In the genomic region with DNA sequence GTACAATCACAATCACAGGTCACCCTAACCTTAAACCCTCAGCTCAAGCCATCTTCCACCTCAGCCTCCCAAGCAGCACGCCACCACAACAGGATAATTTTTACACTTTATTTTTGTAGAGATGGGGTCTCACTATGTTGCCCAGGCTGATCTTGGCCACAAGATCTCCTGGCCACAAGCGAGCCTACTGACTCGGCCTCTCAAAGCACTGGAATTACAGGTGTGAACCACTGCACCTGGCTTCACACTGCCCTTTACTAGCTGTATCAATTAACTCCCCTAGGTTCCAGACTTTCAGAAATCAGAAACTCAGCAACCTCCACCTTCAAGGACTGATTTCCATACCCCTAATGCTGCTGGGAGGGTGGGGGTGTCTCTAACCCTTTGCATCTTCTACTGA, we compare ENCODE assay signal across 29 cellular contexts. TPM values are rescaled to one million over a fixed set of nuclear protein-coding genes. Genes with fewer than 3 reads are reported as not detected.
DNase-seq lines count a peak whose midpoint lies in the region; ATAC-seq, FAIRE-seq and TF ChIP-seq lines count a peak whose summit lies in the region.
"Had no signal": no experiment of that assay in that cellular context is flagged by ENCODE, and none has a peak within 500 bp of the region (broad histone marks: within the 10 kb centered on the region; RNA-seq: fewer than 3 reads in every experiment).

No MANE protein-coding gene starts in this region.

- TF ChIP-seq POLR2A in HepG2 (IDR thresholded peaks at IDR 0.05; ENCODE audit: insufficient read depth in 1 of 2, low read depth in 2 of 2, low read length in 2 of 2) (no peak), right lobe of liver (IDR thresholded peaks at IDR 0.05) (no peak)

- DNase-seq in HepG2 (ENCODE audit: low spot score) (no peak), right lobe of liver (no peak), endodermal cell (no peak), iPS-NIHi7 (ENCODE audit: extremely low spot score) (no peak)
- no peak for DNase-seq in activated CD4-positive, alpha-beta T cell treated with anti-CD3 and anti-CD28 coated beads for 48 hours
- DNase-seq: 8988T; ACHN; BE2C; C1 segment of cervical spinal cord; CD4-positive, alpha-beta memory T cell; CD4-positive, CD25-positive, alpha-beta regulatory T cell; CD8-positive, alpha-beta memory T cell; DMS 273 treated with DMSO at 0.1 percent for 48 hours; DMS153; DMS53; DMS79; DND-41; EL; GDM1 had no signal

- H2AFZ ChIP-seq in HepG2 (ENCODE audit: low read length), result no peak overlapping the region

- TF ChIP-seq RAD21 in HepG2 (CRISPR knock-in tag; IDR thresholded peaks at IDR 0.05), result no peak

- 100% methylated on average over 3 of the region's 3 CpGs for WGBS in HepG2 (ENCODE audit: low lambda C conversion rate)
- 100% methylated on average over 1 of the region's 3 CpGs for WGBS in right lobe of liver (ENCODE audit: insufficient coverage, low coverage, low lambda C conversion rate, missing lambda C conversion rate)
- 92 to 100% methylated on average over 2 to 3 of the region's 3 CpGs for WGBS in endodermal cell (ENCODE audit: insufficient coverage in 1 of 2, insufficient read length in 1 of 2), 2 experiments

- H3K4me3 ChIP-seq in HepG2 (replicated peaks in 1 of 3; ENCODE audit: insufficient read depth in 1 of 3, low read depth in 2 of 3, low read length in 3 of 3) (no peak overlapping the region), right lobe of liver (no peak overlapping the region), endodermal cell (ENCODE audit: low read length) (no peak overlapping the region)
- H3K4me3 ChIP-seq: BLaER1, GM12878 had no signal

- no peak overlapping the region for H3K4me2 ChIP-seq in HepG2 (ENCODE audit: low read depth, low read length)
- H3K4me2 ChIP-seq: BLaER1 had no signal

- no peak overlapping the region for H3K4me3 Mint-ChIP-seq in endodermal cell
- H3K4me3 Mint-ChIP-seq: CD14-positive monocyte; CD4-positive, alpha-beta memory T cell; CD4-positive, CD25-positive, alpha-beta regulatory T cell; CD8-positive, alpha-beta memory T cell had no signal

- H3K27me3 ChIP-seq in HepG2 (ENCODE audit: control insufficient read depth in 1 of 2, insufficient read depth in 2 of 2, low read length in 2 of 2) (no peaks in the 10 kb centered on the region; a peak in 1 of 5 replicates), right lobe of liver (no peaks in the 10 kb centered on the region), endodermal cell (ENCODE audit: control insufficient read depth, insufficient read depth, low read length, poor library complexity, severe bottlenecking) (no peaks in the 10 kb centered on the region)
- H3K27me3 ChIP-seq: BE2C, BLaER1 had no signal

- BruUV-seq in HepG2 (replicated peaks; lab: Mats Ljungman, UMichigan), result no TSS peak

- TF ChIP-seq EP300 in HepG2 (IDR thresholded peaks at IDR 0.05; ENCODE audit: low read depth in 2 of 2, low read length in 2 of 2) (no peak), HepG2 (CRISPR knock-in tag; IDR thresholded peaks at IDR 0.05; ENCODE audit: borderline replicate concordance) (no peak)

- no peaks in the 10 kb centered on the region for H3K27me3 Mint-ChIP-seq in endodermal cell (ENCODE audit: insufficient read depth)
- H3K27me3 Mint-ChIP-seq: CD4-positive, alpha-beta memory T cell; CD4-positive, CD25-positive, alpha-beta regulatory T cell; CD8-positive, alpha-beta memory T cell had no signal

- peaks cover 62% of the 10 kb centered on the region for H3K36me3 Mint-ChIP-seq in endodermal cell (ENCODE audit: low read depth)

- H3K79me2 ChIP-seq in HepG2 (ENCODE audit: insufficient read depth, low read length), result no peaks in the 10 kb centered on the region

- no peaks in the 10 kb centered on the region for H4K20me1 ChIP-seq in HepG2 (ENCODE audit: insufficient read depth, low read length)

- TF ChIP-seq CTCF in HepG2 (CRISPR knock-in tag; IDR thresholded peaks at IDR 0.05) (no peak), right lobe of liver (IDR thresholded peaks at IDR 0.05) (no peak), endodermal cell (conservative IDR thresholded peaks at IDR 0.05) (no peak)

- H3K9me3 ChIP-seq in HepG2 (ENCODE audit: low read length), result no peaks in the 10 kb centered on the region
- H3K9me3 ChIP-seq in right lobe of liver, result no peaks in the 10 kb centered on the region
- H3K9me3 ChIP-seq in endodermal cell (ENCODE audit: control insufficient read depth, low read length), result no peaks in the 10 kb centered on the region
- H3K9me3 ChIP-seq: BE2C, BLaER1 had no signal

- in situ Hi-C loops in HepG2 (cut with HindIII; ENCODE audit: extremely low pct_ligation_motif_present, low pct_unique_long_range_greater_than_20kb), result no loop called here

- CTCF ChIA-PET in HepG2 (lab: Yijun Ruan, JAX; ENCODE audit: low intra/inter-chr PET ratio, low total read pairs), result no interaction called here

- no peak for FAIRE-seq in HepG2 (lab: Jason Lieb, UNC)
- FAIRE-seq: A204.1, GM12878, GM12892, GM18507 had no signal

- H3K27ac Mint-ChIP-seq in endodermal cell, result peak overlapping the region; percentile 11
- H3K27ac Mint-ChIP-seq: CD4-positive, CD25-positive, alpha-beta regulatory T cell; CD8-positive, alpha-beta memory T cell had no signal

- no peak overlapping the region for H3K27ac ChIP-seq in HepG2 (ENCODE audit: extremely low read length, insufficient read depth, low read length)
- H3K27ac ChIP-seq in right lobe of liver, result no peak overlapping the region
- H3K27ac ChIP-seq in endodermal cell (ENCODE audit: low read depth, low read length), result no peak overlapping the region
- H3K27ac ChIP-seq: BLaER1 had no signal

- H3K9me3 Mint-ChIP-seq in endodermal cell, result no peaks in the 10 kb centered on the region
- H3K9me3 Mint-ChIP-seq: CD14-positive monocyte; CD4-positive, alpha-beta memory T cell; CD4-positive, CD25-positive, alpha-beta regulatory T cell; CD8-positive, alpha-beta memory T cell had no signal

- H3K9ac ChIP-seq in HepG2 (ENCODE audit: insufficient read depth, low read depth, low read length) (no peak overlapping the region), endodermal cell (ENCODE audit: extremely low read depth, low read length, poor library complexity, severe bottlenecking) (no peak overlapping the region)
- H3K9ac ChIP-seq: BLaER1 had no signal

- intact Hi-C loops in HepG2 (cut with micrococcal nuclease; ENCODE audit: unreplicated experiment), result no loop called here
- intact Hi-C loops in right lobe of liver (cut with DNase I), result no loop called here

- peaks cover 5% of the 10 kb centered on the region for H3K4me1 Mint-ChIP-seq in endodermal cell
- H3K4me1 Mint-ChIP-seq: CD14-positive monocyte; CD4-positive, alpha-beta memory T cell had no signal

- H3K36me3 ChIP-seq in HepG2 (replicated peaks in 1 of 2; ENCODE audit: control insufficient read depth in 1 of 2, insufficient read depth in 2 of 2, low read length in 2 of 2) (peaks cover 18 to 56% of the 10 kb centered on the region in 2 experiments; a peak in 4 of 5 replicates), right lobe of liver (peaks cover 0 to 70% (median 10%) of the 10 kb centered on the region in 4 donors), endodermal cell (ENCODE audit: control insufficient read depth, insufficient read depth, low read length) (peaks cover 80% of the 10 kb centered on the region)

- ATAC-seq in HepG2 (no peak), right lobe of liver (no peak)
- ATAC-seq: GM12878 had no signal

- POLR2A ChIA-PET in HepG2 (lab: Yijun Ruan, JAX), result no interaction called here

- H3K4me1 ChIP-seq in HepG2 (ENCODE audit: insufficient read depth, low read length) (no peaks in the 10 kb centered on the region), right lobe of liver (no peaks in the 10 kb centered on the region), endodermal cell (ENCODE audit: control insufficient read depth, insufficient read depth, low read length) (no peaks in the 10 kb centered on the region)
- H3K4me1 ChIP-seq: BE2C, BLaER1 had no signal

RNA-seq across cellular contexts. Expression of a gene that starts 37.0 kb away (rescaled TPM):
- 45.6 and 78.5 TPM in 2 replicates for total RNA-seq in HepG2 (2016; rRNA removed; fragmentation: Illumina TruSeq; extraction: Trizol)
- total RNA-seq in HepG2 (2016; cell fraction: cytosol; rRNA removed; fragmentation: Illumina TruSeq; extraction: Trizol; ENCODE audit: low read depth), result 9.6 and 10.7 TPM in 2 replicates
- total RNA-seq in HepG2 (2016; cell fraction: insoluble cytoplasmic fraction; rRNA removed; fragmentation: Illumina TruSeq; extraction: Trizol), result 46.9 and 76.4 TPM in 2 replicates
- 15.8 and 18.8 TPM in 2 replicates for total RNA-seq in HepG2 (2016; cell fraction: membrane; rRNA removed; fragmentation: Illumina TruSeq; extraction: Trizol)
- total RNA-seq in HepG2 (2016; cell fraction: nucleus; rRNA removed; fragmentation: Illumina TruSeq; extraction: Trizol), result 29.2 and 34.2 TPM in 2 replicates
- polyA plus RNA-seq in HepG2 (2011; rRNA removed), result 16.8 and 17.7 TPM in 2 replicates
- polyA plus RNA-seq in HepG2 (2011; cell fraction: cytosol; rRNA removed), result 8.1 and 10.3 TPM in 2 replicates
- polyA plus RNA-seq in HepG2 (2011; cell fraction: nucleus; rRNA removed), result 13.7 and 16.6 TPM in 2 replicates
- polyA plus RNA-seq in HepG2 (2012), result 14.1 and 16.5 TPM in 2 replicates
- 2.5 and 2.6 TPM in 2 replicates for polyA plus RNA-seq in HepG2 (2016; cell fraction: cytosol; fragmentation: Illumina TruSeq; extraction: Trizol; ENCODE audit: low read depth)
- polyA plus RNA-seq in HepG2 (2016; cell fraction: insoluble cytoplasmic fraction; fragmentation: Illumina TruSeq; extraction: Trizol; ENCODE audit: low read depth), result 44.2 and 47.9 TPM in 2 replicates
- polyA plus RNA-seq in HepG2 (2016; cell fraction: membrane; fragmentation: Illumina TruSeq; extraction: Trizol; ENCODE audit: low read depth), result 6.6 and 6.8 TPM in 2 replicates
- 25.0 and 28.2 TPM in 2 replicates for polyA plus RNA-seq in HepG2 (2016; cell fraction: nucleus; fragmentation: Illumina TruSeq; extraction: Trizol; ENCODE audit: insufficient read depth, low read depth)
- polyA minus RNA-seq in HepG2 (2011; rRNA and poly(A)+ RNA removed; ENCODE audit: low replicate concordance), result 30.6 and 31.0 TPM in 2 replicates
- polyA minus RNA-seq in HepG2 (2011; cell fraction: cytosol; rRNA and poly(A)+ RNA removed), result 20.1 and 21.5 TPM in 2 replicates
- polyA minus RNA-seq in HepG2 (2011; cell fraction: nucleus; rRNA and poly(A)+ RNA removed), result 30.6 and 37.9 TPM in 2 replicates
- 10 to 100 TPM in 5 of 6 experiments, 1 to 10 TPM in 1; 8.5 to 14.4 (median 11.5) TPM for total RNA-seq in right lobe of liver
- 10 to 100 TPM; 67.8 to 68.4 TPM for total RNA-seq in endodermal cell
- 47.6 TPM for polyA plus RNA-seq in endodermal cell (2013, experiment 1 of 2)
- 45.9 TPM for polyA plus RNA-seq in endodermal cell (2013, experiment 2 of 2)

RNA-seq across cellular contexts. Expression of a gene that starts 37.3 kb away (rescaled TPM):
- total RNA-seq in HepG2 (2016; rRNA removed; fragmentation: Illumina TruSeq; extraction: Trizol) (5.2 and 5.9 TPM in 2 replicates), right lobe of liver (10 to 100 TPM in 1 of 6 experiments, 1 to 10 TPM in 4, not detected in 1; 1.1 to 14.2 (median 1.3) TPM), endodermal cell (10 to 100 TPM in 1 of 2 donors, 1 to 10 TPM in 1; 8.2 to 17.3 TPM)
- 5.1 and 5.2 TPM in 2 replicates for total RNA-seq in HepG2 (2016; cell fraction: cytosol; rRNA removed; fragmentation: Illumina TruSeq; extraction: Trizol; ENCODE audit: low read depth)
- total RNA-seq in HepG2 (2016; cell fraction: insoluble cytoplasmic fraction; rRNA removed; fragmentation: Illumina TruSeq; extraction: Trizol), result 5.5 TPM in 2 replicates
- total RNA-seq in HepG2 (2016; cell fraction: membrane; rRNA removed; fragmentation: Illumina TruSeq; extraction: Trizol), result 5.3 and 6.0 TPM in 2 replicates
- total RNA-seq in HepG2 (2016; cell fraction: nucleus; rRNA removed; fragmentation: Illumina TruSeq; extraction: Trizol), result 3.9 and 5.9 TPM in 2 replicates
- polyA plus RNA-seq in HepG2 (2011; rRNA removed), result 1.4 and 3.0 TPM in 2 replicates
- 1.6 and 1.8 TPM in 2 replicates for polyA plus RNA-seq in HepG2 (2011; cell fraction: cytosol; rRNA removed)
- polyA plus RNA-seq in HepG2 (2011; cell fraction: nucleus; rRNA removed), result 3.8 and 5.9 TPM in 2 replicates
- polyA plus RNA-seq in HepG2 (2012), result 0.86 and 1.1 TPM in 2 replicates
- polyA plus RNA-seq in HepG2 (2016; cell fraction: cytosol; fragmentation: Illumina TruSeq; extraction: Trizol; ENCODE audit: low read depth), result 11.4 and 12.1 TPM in 2 replicates
- 11.6 and 13.4 TPM in 2 replicates for polyA plus RNA-seq in HepG2 (2016; cell fraction: insoluble cytoplasmic fraction; fragmentation: Illumina TruSeq; extraction: Trizol; ENCODE audit: low read depth)
- 11.0 and 11.7 TPM in 2 replicates for polyA plus RNA-seq in HepG2 (2016; cell fraction: membrane; fragmentation: Illumina TruSeq; extraction: Trizol; ENCODE audit: low read depth)
- 15.3 and 15.9 TPM in 2 replicates for polyA plus RNA-seq in HepG2 (2016; cell fraction: nucleus; fragmentation: Illumina TruSeq; extraction: Trizol; ENCODE audit: insufficient read depth, low read depth)
- polyA minus RNA-seq in HepG2 (2011; rRNA and poly(A)+ RNA removed; ENCODE audit: low replicate concordance), result 1.9 TPM in 1 of 2 replicates, not detected in the other
- 0.79 and 3.4 TPM in 2 replicates for polyA minus RNA-seq in HepG2 (2011; cell fraction: cytosol; rRNA and poly(A)+ RNA removed)
- 0.39 and 0.99 TPM in 2 replicates for polyA minus RNA-seq in HepG2 (2011; cell fraction: nucleus; rRNA and poly(A)+ RNA removed)
- polyA plus RNA-seq in endodermal cell (2013, experiment 1 of 2), result 19.8 TPM
- polyA plus RNA-seq in endodermal cell (2013, experiment 2 of 2), result 19.5 TPM
- total RNA-seq: A673; CD4-positive, CD25-positive, alpha-beta regulatory T cell; CD8-positive, alpha-beta memory T cell; Daoy; G401; GM12878 had no signal
- polyA plus RNA-seq: AG04450; CD14-positive monocyte; CD4-positive, alpha-beta memory T cell; CD4-positive, CD25-positive, alpha-beta regulatory T cell; CD8-positive, alpha-beta memory T cell had no signal
